ENCODE assay signal across 10 cellular contexts in genomic region chr17:59427996-59428395, GRCh38.
A peak's percentile ranks its signal among the peaks of the same experiment; 100 is the strongest.
DNase-seq lines count a peak whose midpoint lies in the region; ATAC-seq and TF ChIP-seq lines count a peak whose summit lies in the region.
"Had no signal": no experiment of that assay in that cellular context is flagged by ENCODE, and none has a peak within 500 bp of the region (broad histone marks: within the 10 kb centered on the region; RNA-seq: fewer than 3 reads in every experiment).

No MANE protein-coding gene starts in this region.

- intact Hi-C loops in IMR-90 (cut with micrococcal nuclease) = no loop called here

- H3K14ac ChIP-seq in IMR-90 (replicated peaks; ENCODE audit: low read depth, low read length) (peak overlapping the region; percentile 41; the same call in 1 of the 2 replicates), mesenchymal stem cell (ENCODE audit: low read length in 2 of 2) (no peak overlapping the region)

- H3K18ac ChIP-seq in IMR-90 (ENCODE audit: low read depth, low read length) (0 out of 2 replicates have a peak overlapping the region, but pooled peaks have one; percentile 14), mesenchymal stem cell (ENCODE audit: low read depth in 1 of 2, low read length in 2 of 2) (peak overlapping the region; percentile 26 to 48)

- H3K4me2 ChIP-seq in IMR-90 (ENCODE audit: low read depth, low read length) = no peak overlapping the region
- no peak overlapping the region for H3K4me2 ChIP-seq in mesenchymal stem cell (ENCODE audit: low read length, poor library complexity, severe bottlenecking)

- no TSS peak for BruUV-seq in IMR-90 (replicated peaks; lab: Mats Ljungman, UMichigan)

- H3K36me3 Mint-ChIP-seq in endothelial cell (ENCODE audit: low read depth, unreplicated experiment) = peaks cover 6% of the 10 kb centered on the region
- H3K36me3 Mint-ChIP-seq in glutamatergic neuron (ENCODE audit: unreplicated experiment) = peaks cover 12% of the 10 kb centered on the region
- H3K36me3 Mint-ChIP-seq in stimulated activated effector memory CD8-positive, alpha-beta T cell treated with anti-CD3 and anti-CD28 coated beads, Interleukin-12 subunit alpha, Interleukin-12 subunit beta, amount 100 ng/mL, for 72 hours = no peaks in the 10 kb centered on the region

- POLR2A ChIA-PET in IMR-90 (lab: Charles Lee; ENCODE audit: unreplicated experiment) = interaction anchor here (0.6 kb wide), 1 partner anchor 11 kb away, joined by 6 read pairs; no protein-coding TSS in a partner anchor

- peaks cover 11% of the 10 kb centered on the region for H3K4me1 ChIP-seq in IMR-90 (ENCODE audit: control insufficient read depth, insufficient read depth, low read length)
- H3K4me1 ChIP-seq in mesenchymal stem cell (ENCODE audit: control insufficient read depth, insufficient read depth, low read depth, low read length) = peaks cover 27% of the 10 kb centered on the region
- peaks cover 60% of the 10 kb centered on the region for H3K4me1 ChIP-seq in stomach smooth muscle (ENCODE audit: control insufficient read depth, insufficient read depth, low read length)

- H3K27ac Mint-ChIP-seq in endothelial cell (ENCODE audit: unreplicated experiment) (peak overlapping the region; percentile 97), glutamatergic neuron (ENCODE audit: unreplicated experiment) (no peak overlapping the region)
- no peak overlapping the region for H3K27ac Mint-ChIP-seq in stimulated activated effector memory CD8-positive, alpha-beta T cell treated with anti-CD3 and anti-CD28 coated beads, Interleukin-12 subunit alpha, Interleukin-12 subunit beta, amount 100 ng/mL, for 72 hours

- CTCF ChIA-PET in IMR-90 (lab: Yijun Ruan, JAX) = interaction anchor here (0.6 to 1.1 kb wide), 2 partner anchors 98 to 443 kb away, joined by 3 read pairs; no protein-coding TSS in a partner anchor

- H3K27ac ChIP-seq in IMR-90 (ENCODE audit: insufficient read depth, low read length) (no peak overlapping the region), mesenchymal stem cell (ENCODE audit: low read length, poor library complexity, severe bottlenecking) (no peak overlapping the region), stomach smooth muscle (ENCODE audit: low read length) (peak overlapping the region; percentile 88)

- H2AFZ ChIP-seq in IMR-90 (replicated peaks; ENCODE audit: low read length, poor library complexity) = peak overlapping the region; percentile 16
- peak overlapping the region; percentile 10 for H2AFZ ChIP-seq in mesenchymal stem cell (ENCODE audit: low read depth, low read length)

- H3K27me3 ChIP-seq in IMR-90 (ENCODE audit: control insufficient read depth, insufficient read depth, low read length) (no peaks in the 10 kb centered on the region; the same call in 1 of the 2 replicates), mesenchymal stem cell (ENCODE audit: control insufficient read depth in 1 of 2, insufficient read depth in 1 of 2, low read length in 2 of 2) (no peaks in the 10 kb centered on the region), stomach smooth muscle (ENCODE audit: control insufficient read depth in 1 of 2, insufficient read depth in 2 of 2, low read length in 2 of 2) (no peaks in the 10 kb centered on the region)

- peak overlapping the region in 1 of 2 experiments; percentile 65 for H2BK12ac ChIP-seq in mesenchymal stem cell (ENCODE audit: low read length in 2 of 2)

- dilution Hi-C loops in IMR-90 (cut with HindIII; ENCODE audit: low sequenced_read_pairs, unreplicated experiment) = no loop called here

- DNase-seq in IMR-90 (no peak), endothelial cell (ENCODE audit: low spot score) (no peak), mesenchymal stem cell (peak; percentile 61), SKM-1 treated with dmso at 0.1 percent for 144 hours (lab: John Stamatoyannopoulos, UW; ENCODE audit: unreplicated experiment) (no peak), glutamatergic neuron (no peak)
- no peak for DNase-seq in stimulated activated naive CD8-positive, alpha-beta T cell treated with anti-CD3 and anti-CD28 coated beads, Interleukin-15, Interleukin-2, amounts not matched to agents 100 U/mL and 50 U/mL, for 24 hours
- no peak for DNase-seq in stimulated activated effector memory CD8-positive, alpha-beta T cell treated with anti-CD3 and anti-CD28 coated beads, Interleukin-12 subunit alpha, Interleukin-12 subunit beta, amount 100 ng/mL, for 72 hours (ENCODE audit: low spot score in 2 of 2)
- DNase-seq: activated T-cell treated with anti-CD3 and anti-CD28 coated beads, Interleukin-2, amount 50 U/mL, for 1 hour; T-helper 9 cell had no signal

- H3K56ac ChIP-seq in IMR-90 (ENCODE audit: extremely low read depth, insufficient read depth, low read length) = no peak overlapping the region

- peak overlapping the region; percentile 74 for H2BK120ac ChIP-seq in IMR-90 (ENCODE audit: low read depth, low read length)
- H2BK120ac ChIP-seq in mesenchymal stem cell (ENCODE audit: low read depth, low read length) = no peak overlapping the region

- H3K9ac ChIP-seq in IMR-90 (ENCODE audit: low read depth, low read length) (no peak overlapping the region), mesenchymal stem cell (ENCODE audit: low read length) (peak overlapping the region; percentile 55), stomach smooth muscle (ENCODE audit: low read length in 2 of 2) (peak overlapping the region; percentile 52 to 55)

- H3K23ac ChIP-seq in IMR-90 (ENCODE audit: low read depth, low read length) (no peak overlapping the region), mesenchymal stem cell (ENCODE audit: low read length in 2 of 2) (no peak overlapping the region)

- WGBS in IMR-90 (ENCODE audit: extremely low coverage in 2 of 2, insufficient read length in 1 of 2), 2 experiments = no CpG with 5 or more reads among the region's 9 CpGs
- 38% methylated on average over 4 of the region's 9 CpGs for WGBS in mesenchymal stem cell

- H3K9me3 Mint-ChIP-seq in endothelial cell (ENCODE audit: unreplicated experiment) = no peaks in the 10 kb centered on the region
- peaks cover 7% of the 10 kb centered on the region for H3K9me3 Mint-ChIP-seq in glutamatergic neuron (ENCODE audit: unreplicated experiment)
- peaks cover 4% of the 10 kb centered on the region for H3K9me3 Mint-ChIP-seq in stimulated activated effector memory CD8-positive, alpha-beta T cell treated with anti-CD3 and anti-CD28 coated beads, Interleukin-12 subunit alpha, Interleukin-12 subunit beta, amount 100 ng/mL, for 72 hours

- H3K36me3 ChIP-seq in IMR-90 (ENCODE audit: control insufficient read depth, insufficient read depth, low read length) (no peaks in the 10 kb centered on the region), mesenchymal stem cell (ENCODE audit: control insufficient read depth in 1 of 2, insufficient read depth in 2 of 2, low read depth in 1 of 2, low read length in 2 of 2) (no peaks in the 10 kb centered on the region), stomach smooth muscle (ENCODE audit: control insufficient read depth in 2 of 2, insufficient read depth in 2 of 2, low read length in 2 of 2) (no peaks in the 10 kb centered on the region)

- H3K27me3 Mint-ChIP-seq in endothelial cell (ENCODE audit: unreplicated experiment) = no peaks in the 10 kb centered on the region
- peaks cover 3% of the 10 kb centered on the region for H3K27me3 Mint-ChIP-seq in glutamatergic neuron (ENCODE audit: unreplicated experiment)

- H2AK9ac ChIP-seq in IMR-90 (replicated peaks; ENCODE audit: low read depth, low read length, poor library complexity) = no peak overlapping the region

- H4K8ac ChIP-seq in IMR-90 (ENCODE audit: low read depth in 2 of 2, low read length in 2 of 2) (peak overlapping the region; percentile 10 to 62; a peak in 3 of 4 replicates), mesenchymal stem cell (ENCODE audit: low read length) (no peak overlapping the region)

- H3K4me3 ChIP-seq in IMR-90 (ENCODE audit: insufficient read depth, low read depth, low read length) (no peak overlapping the region), mesenchymal stem cell (ENCODE audit: insufficient read depth in 1 of 2, low read depth in 1 of 2, low read length in 2 of 2) (peak overlapping the region in 1 of 2 experiments; percentile 43), stomach smooth muscle (ENCODE audit: low read length in 2 of 2) (peak overlapping the region in 1 of 2 donors; percentile 24)

- H3K9me3 ChIP-seq in IMR-90 (ENCODE audit: control insufficient read depth, insufficient read depth, low read length) = peaks cover 4% of the 10 kb centered on the region
- H3K9me3 ChIP-seq in mesenchymal stem cell (ENCODE audit: control insufficient read depth, low read length) = no peaks in the 10 kb centered on the region
- no peaks in the 10 kb centered on the region for H3K9me3 ChIP-seq in stomach smooth muscle (ENCODE audit: control insufficient read depth in 2 of 2, low read length in 2 of 2)

- peak overlapping the region; percentile 79; the same call in 1 of the 2 replicates for H2AK5ac ChIP-seq in IMR-90 (ENCODE audit: low read depth, low read length)
- H2AK5ac ChIP-seq in mesenchymal stem cell (ENCODE audit: low read length, severe bottlenecking) = no peak overlapping the region

- H3K4me3 Mint-ChIP-seq in endothelial cell (ENCODE audit: unreplicated experiment) = no peak overlapping the region
- H3K4me3 Mint-ChIP-seq in glutamatergic neuron (ENCODE audit: unreplicated experiment) = no peak overlapping the region
- H3K4me3 Mint-ChIP-seq in stimulated activated effector memory CD8-positive, alpha-beta T cell treated with anti-CD3 and anti-CD28 coated beads, Interleukin-12 subunit alpha, Interleukin-12 subunit beta, amount 100 ng/mL, for 72 hours = no peak overlapping the region

- TF ChIP-seq RAD21 in IMR-90 (IDR thresholded peaks at IDR 0.05; ENCODE audit: low read length) = no peak

- H4K20me1 ChIP-seq in IMR-90 (ENCODE audit: insufficient read depth, low read length) = no peaks in the 10 kb centered on the region

- H4K91ac ChIP-seq in IMR-90 (ENCODE audit: insufficient read depth, low read depth, low read length) (no peak overlapping the region; the same call in 1 of the 2 replicates), mesenchymal stem cell (ENCODE audit: low read length) (no peak overlapping the region)

- peak overlapping the region; percentile 41; the same call in 1 of the 3 replicates for H2BK15ac ChIP-seq in IMR-90 (ENCODE audit: low read depth, low read length)
- no peak overlapping the region for H2BK15ac ChIP-seq in mesenchymal stem cell (ENCODE audit: low read depth, poor library complexity, severe bottlenecking)

- H3K4me1 Mint-ChIP-seq in endothelial cell (ENCODE audit: unreplicated experiment) (peaks cover 46% of the 10 kb centered on the region), glutamatergic neuron (ENCODE audit: low read depth, unreplicated experiment) (peaks cover 18% of the 10 kb centered on the region)
- peaks cover 33% of the 10 kb centered on the region for H3K4me1 Mint-ChIP-seq in stimulated activated effector memory CD8-positive, alpha-beta T cell treated with anti-CD3 and anti-CD28 coated beads, Interleukin-12 subunit alpha, Interleukin-12 subunit beta, amount 100 ng/mL, for 72 hours

- H3K9me1 ChIP-seq in IMR-90 (ENCODE audit: insufficient read depth, low read length) = peaks cover 4% of the 10 kb centered on the region; the same call in 1 of the 2 replicates

- H2BK5ac ChIP-seq in IMR-90 (ENCODE audit: low read depth, low read length, poor library complexity, severe bottlenecking) (no peak overlapping the region), mesenchymal stem cell (ENCODE audit: low read depth, low read length, poor library complexity, severe bottlenecking) (no peak overlapping the region)

- no peaks in the 10 kb centered on the region for H3K79me1 ChIP-seq in IMR-90 (ENCODE audit: low read depth in 1 of 2, low read length in 2 of 2)
- no peaks in the 10 kb centered on the region for H3K79me1 ChIP-seq in mesenchymal stem cell (replicated peaks; ENCODE audit: low read length, poor library complexity, severe bottlenecking)

- H4K5ac ChIP-seq in IMR-90 (ENCODE audit: low read depth, low read length) = no peak overlapping the region

- TF ChIP-seq POLR2A in IMR-90 (IDR thresholded peaks at IDR 0.05; ENCODE audit: low read depth, low read length) = no peak

- H3K4ac ChIP-seq in IMR-90 (ENCODE audit: low read depth, low read length) (peak overlapping the region; percentile 34), mesenchymal stem cell (ENCODE audit: low read depth in 1 of 2, low read length in 2 of 2) (no peak overlapping the region)

- in situ Hi-C loops in IMR-90 (cut with MboI; ENCODE audit: low sequenced_read_pairs) = no loop called here

- no peak for ATAC-seq in IMR-90 (ENCODE audit: low read depth)
- ATAC-seq in stimulated activated naive CD8-positive, alpha-beta T cell treated with anti-CD3 and anti-CD28 coated beads, Interleukin-15, Interleukin-2, amounts not matched to agents 100 U/mL and 50 U/mL, for 24 hours = no peak
- no peak for ATAC-seq in stimulated activated effector memory CD8-positive, alpha-beta T cell treated with anti-CD3 and anti-CD28 coated beads, Interleukin-12 subunit alpha, Interleukin-12 subunit beta, amount 100 ng/mL, for 72 hours

- TF ChIP-seq CTCF in IMR-90 (conservative IDR thresholded peaks at IDR 0.05; ENCODE audit: low read depth, low read length) (no peak), endothelial cell (IDR thresholded peaks at IDR 0.05; ENCODE audit: unreplicated experiment) (no peak), glutamatergic neuron (IDR thresholded peaks at IDR 0.05; ENCODE audit: partially characterized antibody, unreplicated experiment) (no peak)

- peak overlapping the region; percentile 76 for H2BK20ac ChIP-seq in IMR-90 (ENCODE audit: low read depth, low read length)
